ENCODE assay signal across 23 cellular contexts in genomic region chr10:93614101-93614825, GRCh38. TPM values are rescaled to one million over a fixed set of nuclear protein-coding genes. Genes with fewer than 3 reads are reported as not detected.
"Had no signal": no experiment of that assay in that cellular context is flagged by ENCODE, and none has a peak within 500 bp of the region (broad histone marks: within the 10 kb centered on the region; RNA-seq: fewer than 3 reads in every experiment).

No MANE protein-coding gene starts in this region.

- H3K27ac ChIP-seq: left lung, lower lobe of right lung, ovary, right atrium auricular region, skin epidermis, tibial nerve, uterus had no signal

- H3K27me3 ChIP-seq: ovary, right atrium auricular region, tibial nerve, uterus had no signal

- ATAC-seq: left colon; left lung; lower lobe of right lung; natural killer cell; sciatic nerve; stimulated activated naive B cell treated with anti-CD40 and anti-IgM and Interleukin-4, amounts not matched to agents 10 μg/mL and 1 μg/mL and 100 μg/mL, for 72 hours had no signal

- H3K9me3 ChIP-seq: left lung, lower lobe of right lung, ovary, right atrium auricular region, tibial nerve, uterus had no signal

- DNase-seq: hypothalamus; left colon; left lung; lower lobe of right lung; mammary epithelial cell; mesendoderm; naive B cell; natural killer cell; nephron progenitor cell; ovary; stimulated activated CD4-positive, alpha-beta T cell treated with anti-CD3 and anti-CD28 coated beads, Interleukin-12 subunit alpha, Interleukin-12 subunit beta, amount 100 ng/mL, for 4 hours; stimulated activated CD4-positive, alpha-beta T cell treated with anti-CD3 and anti-CD28 coated beads, Interleukin-15, amount 100 ng/mL, for 24 hours; stimulated activated CD4-positive, alpha-beta T cell treated with anti-CD3 and anti-CD28 coated beads, Interleukin-2, amount 100 ng/mL, for 24 hours; stimulated activated CD4-positive, alpha-beta T cell treated with anti-CD3 and anti-CD28 coated beads, Interleukin-4, amount 100 ng/mL, for 1 hour; stimulated activated naive B cell treated with anti-CD40 and anti-IgM and Interleukin-4, amounts not matched to agents 10 μg/mL and 1 μg/mL and 100 μg/mL, for 72 hours; substantia nigra; uterus had no signal

- H3K36me3 ChIP-seq: left lung, lower lobe of right lung, ovary, right atrium auricular region, tibial nerve, uterus had no signal

- H3K4me3 ChIP-seq: left lung, lower lobe of right lung, ovary, right atrium auricular region, skin epidermis, tibial nerve, uterus had no signal

- FAIRE-seq: keratinocyte had no signal

- H3K4me1 ChIP-seq: left lung, lower lobe of right lung, right atrium auricular region, tibial nerve, uterus had no signal

RNA-seq across cellular contexts. Expression of gene PDE6C, which starts 1.9 kb away (rescaled TPM):
- polyA plus RNA-seq: keratinocyte, liver, mammary epithelial cell had no signal

RNA-seq across cellular contexts. Expression of gene RBP4, which starts 13.2 kb away (rescaled TPM):
- polyA plus RNA-seq: keratinocyte, mammary epithelial cell had no signal

RNA-seq across cellular contexts. Expression of gene FFAR4, which starts 47.8 kb away (rescaled TPM):
- polyA plus RNA-seq: keratinocyte, mammary epithelial cell had no signal
